Comparison of ENCODE assay signal across 8 cellular contexts in the genomic region with DNA sequence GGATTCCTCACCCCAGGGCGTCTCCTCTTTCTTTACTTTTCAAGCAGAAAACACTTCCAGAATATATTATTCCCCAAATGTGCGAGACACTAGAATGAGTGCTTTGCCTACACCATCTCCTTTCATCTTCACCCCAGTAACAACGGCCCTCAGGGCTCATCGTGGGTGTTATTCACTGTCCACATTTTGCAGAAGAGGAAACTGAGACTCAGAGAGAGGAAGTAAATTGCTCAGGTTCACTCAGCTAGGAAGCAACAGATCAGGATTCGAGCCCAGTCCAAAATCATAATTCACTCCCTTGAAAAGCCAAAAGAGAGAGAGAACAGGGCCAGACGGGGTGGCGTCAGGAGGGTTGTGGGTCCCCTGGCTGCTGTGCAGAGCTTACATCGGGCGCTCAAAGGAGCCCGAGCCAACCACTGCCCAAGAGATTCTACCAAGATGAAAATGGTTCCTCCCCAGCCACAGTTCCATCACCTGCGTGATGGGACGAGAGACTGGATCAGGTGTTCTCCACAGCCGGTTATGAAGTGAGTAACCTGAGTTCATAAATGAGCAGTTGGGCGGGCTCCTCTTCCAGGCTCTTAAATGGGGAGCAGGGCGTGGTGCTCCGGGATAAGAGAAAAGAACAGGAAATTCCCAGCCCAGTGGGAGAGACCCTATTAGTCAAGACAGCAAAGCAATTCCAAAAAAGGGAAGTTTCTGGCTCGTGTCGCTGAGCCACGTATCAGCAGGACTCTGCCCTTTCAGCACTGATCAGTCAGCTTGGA. TPM values are rescaled to one million over a fixed set of nuclear protein-coding genes. Genes with fewer than 3 reads are reported as not detected.
DNase-seq lines count a peak whose midpoint lies in the region; ATAC-seq and TF ChIP-seq lines count a peak whose summit lies in the region.

No MANE protein-coding gene starts in this region.

- H3K27me3 ChIP-seq in esophagus (ENCODE audit: control insufficient read depth in 1 of 2, insufficient read depth in 2 of 2, low read length in 2 of 2) (no peaks in the 10 kb centered on the region), neutrophil (no peaks in the 10 kb centered on the region)

- no peak for ATAC-seq in HG02623 (IDR thresholded peaks at IDR 0.05; ENCODE audit: unreplicated experiment)

- H3K4me3 ChIP-seq in NB4 (ENCODE audit: low read depth, low read length) = peak overlapping the region; percentile 34
- no peak overlapping the region for H3K4me3 ChIP-seq in esophagus (ENCODE audit: low read depth in 1 of 2, low read length in 2 of 2)
- peak overlapping the region; percentile 26 to 47 for H3K4me3 ChIP-seq in neutrophil (ENCODE audit: low read depth in 1 of 2, low read length in 1 of 2)

- 27 to 44% methylated on average over 19 of the region's 19 CpGs for WGBS in esophagus, 2 donors

- CTCF ChIA-PET in GM10248 (lab: Yijun Ruan, JAX) = interaction anchor here (1.3 to 1.9 kb wide), 3 partner anchors 11 to 562 kb away, joined by 3 to 5 read pairs (median 3); no protein-coding TSS in a partner anchor

- POLR2A ChIA-PET in GM10248 (lab: Yijun Ruan, JAX) = no interaction called here

- H3K27ac ChIP-seq in esophagus (ENCODE audit: low read depth in 2 of 2, low read length in 1 of 2) = peak overlapping the region; percentile 70 to 79
- peak overlapping the region; percentile 69 for H3K27ac ChIP-seq in neutrophil

- H3K4me1 ChIP-seq in esophagus (ENCODE audit: control insufficient read depth in 2 of 2, insufficient read depth in 2 of 2, low read length in 1 of 2) (peaks cover 0 to 14% of the 10 kb centered on the region in 2 donors), neutrophil (ENCODE audit: control insufficient read depth in 1 of 2, insufficient read depth in 1 of 2, low read depth in 1 of 2, low read length in 1 of 2) (peaks cover 12 to 19% of the 10 kb centered on the region in 2 experiments)

- DNase-seq in GM10248 (ENCODE audit: extremely low spot score) = peak; percentile 35
- peak; percentile 74 for DNase-seq in NB4 (ENCODE audit: low read depth)
- DNase-seq in AML-193 (lab: John Stamatoyannopoulos, UW) = no peak
- DNase-seq in stimulated activated CD4-positive, alpha-beta T cell treated with anti-CD3 and anti-CD28 coated beads, Interleukin-4, amount 100 ng/mL, for 24 hours = no peak
- no peak for DNase-seq in NCI-H524 (lab: John Stamatoyannopoulos, UW)

- TF ChIP-seq POLR2A in NB4 (IDR thresholded peaks at IDR 0.05; ENCODE audit: extremely low read depth, insufficient read length) = no peak

- H3K9me3 ChIP-seq in esophagus (ENCODE audit: control insufficient read depth in 2 of 2, insufficient read depth in 1 of 2, low read depth in 1 of 2, low read length in 1 of 2) (no peaks in the 10 kb centered on the region), neutrophil (no peaks in the 10 kb centered on the region)

- TF ChIP-seq CTCF in GM10248 (IDR thresholded peaks at IDR 0.05; ENCODE audit: control extremely low read depth, extremely low read depth, low read depth, missing control alignments) (no peak), NB4 (IDR thresholded peaks at IDR 0.05; ENCODE audit: low read depth, low read length) (no peak), neutrophil (IDR thresholded peaks at IDR 0.05) (no peak)

- H3K36me3 ChIP-seq in esophagus (ENCODE audit: control insufficient read depth in 2 of 2, insufficient read depth in 2 of 2, low read length in 1 of 2) (no peaks in the 10 kb centered on the region), neutrophil (no peaks in the 10 kb centered on the region)

RNA-seq across cellular contexts. Expression of a gene that starts 48.6 kb away (rescaled TPM):
- 10 to 100 TPM; 50.8 to 52.5 TPM for polyA plus RNA-seq in esophagus

Comparison
In these comparisons a context has a peak if more than half of its experiments do, and no peak if none do; other contexts are left out.
1. DNase-seq: peak in GM10248 (single experiment) and NB4 (single experiment); none in AML-193 (0 of 2), stimulated activated CD4-positive, alpha-beta T cell treated with anti-CD3 and anti-CD28 coated beads, Interleukin-4, amount 100 ng/mL, for 24 hours (single experiment) and NCI-H524 (0 of 2).
2. H3K4me3 ChIP-seq: peak in NB4 (single experiment) and neutrophil (2 of 2); none in esophagus (0 of 2).